ENCODE assay signal across 1 cellular context in the genomic region with DNA sequence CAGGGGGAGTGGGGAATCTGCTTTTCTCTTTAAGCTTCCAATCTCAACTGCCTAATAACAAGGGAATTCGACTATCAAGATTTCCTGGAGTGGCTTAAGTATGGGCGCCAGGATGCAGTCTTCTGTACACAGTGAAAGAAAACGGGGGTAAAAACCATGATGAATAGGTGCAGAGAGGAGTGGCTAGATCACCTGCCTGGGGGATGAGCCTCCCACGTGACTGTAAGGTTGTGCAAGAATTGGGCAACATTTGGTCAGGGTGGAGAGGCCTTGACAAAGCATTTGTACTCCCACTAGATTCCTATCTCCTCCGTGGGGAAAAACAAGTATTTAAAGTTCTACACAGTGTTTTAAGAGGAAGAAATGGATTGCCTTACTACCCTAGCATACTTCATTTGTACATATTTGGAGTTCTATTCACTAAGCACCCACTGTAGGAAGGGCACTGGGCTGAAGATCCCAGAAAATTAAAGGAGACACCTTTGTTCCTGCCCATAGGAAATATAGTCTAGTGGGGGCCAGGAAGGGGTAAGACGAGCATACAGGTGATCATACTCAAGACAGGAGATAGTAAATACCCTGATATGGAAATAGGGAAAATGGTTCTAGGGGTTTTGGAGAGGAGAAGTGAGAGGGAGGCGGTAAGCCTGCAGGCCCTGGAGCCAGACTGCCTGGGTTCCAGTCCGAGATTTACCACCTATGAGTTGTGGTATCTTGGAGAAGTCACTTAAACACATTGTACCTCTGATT.
TF ChIP-seq lines count a peak whose summit lies in the region.

No MANE protein-coding gene starts in this region.

TF ChIP-seq in liver, 16 proteins besides CTCF, POLR2A, EP300 and RAD21 (continued from another document):
- TF ChIP-seq ATF3 (IDR thresholded peaks at IDR 0.05), result peak; percentile 50
- peak; percentile 65 to 93 for TF ChIP-seq RXRA (IDR thresholded peaks at IDR 0.05)
- peak; percentile 83 for TF ChIP-seq FOXA2 (IDR thresholded peaks at IDR 0.05)
- TF ChIP-seq NR2F2 (IDR thresholded peaks at IDR 0.05), result no peak
- TF ChIP-seq JUND (IDR thresholded peaks at IDR 0.05), result peak in 1 of 2 donors; percentile 48
- no peak for TF ChIP-seq TAF1 (conservative IDR thresholded peaks at IDR 0.05)
- peak in 1 of 2 donors; percentile 40 for TF ChIP-seq GABPA (IDR thresholded peaks at IDR 0.05 in 1 of 2, conservative IDR thresholded peaks at IDR 0.05 in 1 of 2)
- TF ChIP-seq MAX (IDR thresholded peaks at IDR 0.05), result peak; percentile 94
- TF ChIP-seq SP1 (IDR thresholded peaks at IDR 0.05), result peak; percentile 73
- TF ChIP-seq YY1 (IDR thresholded peaks at IDR 0.05), result peak; percentile 94
- peak; percentile 66 to 85 for TF ChIP-seq HNF4A (conservative IDR thresholded peaks at IDR 0.05)
- TF ChIP-seq FOXA1 (IDR thresholded peaks at IDR 0.05), result peak; percentile 65
